In the genomic region with DNA sequence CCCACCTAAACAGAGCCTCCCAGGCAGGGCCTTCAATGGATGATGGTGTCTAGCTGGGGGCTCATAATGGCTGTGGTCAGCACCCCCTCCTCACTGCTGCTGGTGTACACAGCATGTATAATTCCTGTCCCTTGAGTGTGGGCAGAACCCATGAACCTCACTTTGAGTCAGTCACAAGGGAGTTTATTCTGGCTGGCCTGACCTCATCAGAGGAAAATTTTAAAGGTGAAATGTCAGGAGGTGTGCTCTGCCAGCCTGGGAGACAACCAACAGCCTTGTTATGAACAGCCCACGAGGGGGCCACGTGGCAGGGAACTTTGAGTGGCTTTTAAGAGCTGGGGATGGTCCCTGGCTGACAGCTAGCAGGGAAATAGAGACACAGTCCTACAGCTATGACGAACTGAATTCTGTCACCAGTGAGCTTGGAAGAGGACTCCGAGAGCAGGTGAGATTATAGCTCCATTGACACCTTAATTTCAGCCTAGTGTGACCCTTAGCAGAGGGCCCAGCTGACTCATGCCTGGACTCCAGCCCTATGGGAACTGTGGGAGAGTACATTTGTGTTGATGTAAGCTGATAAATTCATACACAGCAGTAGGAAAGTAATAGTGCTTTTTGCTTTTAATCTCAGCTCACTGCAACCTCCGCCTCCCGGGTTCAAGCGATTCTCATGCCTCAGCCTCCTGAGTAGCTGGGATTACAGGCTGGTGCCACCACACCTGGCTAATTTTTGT, we compare ENCODE assay signal across 1 cellular context.
TF ChIP-seq lines count a peak whose summit lies in the region.

No MANE protein-coding gene starts in this region.

TF ChIP-seq in K562, 482 proteins besides CTCF, POLR2A, EP300 and RAD21 (continued from another document):
- TF ChIP-seq POLR2B (IDR thresholded peaks at IDR 0.05; ENCODE audit: low read depth, partially characterized antibody) = no peak
- no peak for TF ChIP-seq ZNF551 (CRISPR knock-in tag; IDR thresholded peaks at IDR 0.05)
